Comparison of ENCODE assay signal across 1 cellular context in the genomic region with DNA sequence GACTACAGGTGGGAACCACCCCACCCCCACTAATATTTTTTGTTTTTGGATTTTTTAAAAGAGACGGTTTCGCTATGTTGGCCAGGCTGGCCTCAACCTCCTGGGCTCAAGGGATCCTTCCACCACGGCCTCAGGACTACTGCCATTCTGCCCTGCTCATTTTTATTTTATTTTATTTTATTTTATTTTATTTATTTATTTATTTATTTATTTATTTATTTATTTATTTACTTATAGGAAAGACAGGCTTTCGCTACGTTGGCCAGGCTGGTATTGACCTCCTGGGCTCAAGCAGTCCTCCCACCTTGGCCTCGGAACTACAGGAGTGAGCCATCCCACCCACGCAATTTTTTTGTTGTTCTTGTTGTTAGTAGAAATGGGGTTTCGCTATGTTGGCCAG.
A peak's percentile ranks its signal among the peaks of the same experiment; 100 is the strongest.
TF ChIP-seq lines count a peak whose summit lies in the region.

No MANE protein-coding gene starts in this region.

TF ChIP-seq in HEK293, 187 proteins besides CTCF, POLR2A, EP300 and RAD21 (continued from another document):
- TF ChIP-seq, protein P1, sequence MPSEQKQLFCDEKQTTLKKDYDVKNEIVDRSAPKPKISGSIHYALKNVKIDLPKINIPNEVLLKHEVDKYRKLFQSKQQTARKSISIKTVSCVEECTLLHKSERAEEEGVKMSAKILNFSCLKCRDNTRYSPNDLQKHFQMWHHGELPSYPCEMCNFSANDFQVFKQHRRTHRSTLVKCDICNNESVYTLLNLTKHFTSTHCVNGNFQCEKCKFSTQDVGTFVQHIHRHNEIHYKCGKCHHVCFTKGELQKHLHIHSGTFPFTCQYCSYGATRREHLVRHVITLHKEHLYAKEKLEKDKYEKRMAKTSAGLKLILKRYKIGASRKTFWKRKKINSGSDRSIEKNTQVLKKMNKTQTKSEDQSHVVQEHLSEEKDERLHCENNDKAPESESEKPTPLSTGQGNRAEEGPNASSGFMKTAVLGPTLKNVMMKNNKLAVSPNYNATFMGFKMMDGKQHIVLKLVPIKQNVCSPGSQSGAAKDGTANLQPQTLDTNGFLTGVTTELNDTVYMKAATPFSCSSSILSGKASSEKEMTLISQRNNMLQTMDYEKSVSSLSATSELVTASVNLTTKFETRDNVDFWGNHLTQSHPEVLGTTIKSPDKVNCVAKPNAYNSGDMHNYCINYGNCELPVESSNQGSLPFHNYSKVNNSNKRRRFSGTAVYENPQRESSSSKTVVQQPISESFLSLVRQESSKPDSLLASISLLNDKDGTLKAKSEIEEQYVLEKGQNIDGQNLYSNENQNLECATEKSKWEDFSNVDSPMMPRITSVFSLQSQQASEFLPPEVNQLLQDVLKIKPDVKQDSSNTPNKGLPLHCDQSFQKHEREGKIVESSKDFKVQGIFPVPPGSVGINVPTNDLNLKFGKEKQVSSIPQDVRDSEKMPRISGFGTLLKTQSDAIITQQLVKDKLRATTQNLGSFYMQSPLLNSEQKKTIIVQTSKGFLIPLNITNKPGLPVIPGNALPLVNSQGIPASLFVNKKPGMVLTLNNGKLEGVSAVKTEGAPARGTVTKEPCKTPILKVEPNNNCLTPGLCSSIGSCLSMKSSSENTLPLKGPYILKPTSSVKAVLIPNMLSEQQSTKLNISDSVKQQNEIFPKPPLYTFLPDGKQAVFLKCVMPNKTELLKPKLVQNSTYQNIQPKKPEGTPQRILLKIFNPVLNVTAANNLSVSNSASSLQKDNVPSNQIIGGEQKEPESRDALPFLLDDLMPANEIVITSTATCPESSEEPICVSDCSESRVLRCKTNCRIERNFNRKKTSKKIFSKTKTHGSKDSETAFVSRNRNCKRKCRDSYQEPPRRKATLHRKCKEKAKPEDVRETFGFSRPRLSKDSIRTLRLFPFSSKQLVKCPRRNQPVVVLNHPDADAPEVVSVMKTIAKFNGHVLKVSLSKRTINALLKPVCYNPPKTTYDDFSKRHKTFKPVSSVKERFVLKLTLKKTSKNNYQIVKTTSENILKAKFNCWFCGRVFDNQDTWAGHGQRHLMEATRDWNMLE (tag by site-specific recombination; conservative IDR thresholded peaks at IDR 0.05; ENCODE audit: low read depth), result peak; percentile 70
- peak; percentile 69; the same call in 1 of the 2 replicates for TF ChIP-seq ZNF394 (tag by site-specific recombination; IDR thresholded peaks at IDR 0.05; ENCODE audit: borderline replicate concordance)
- 0 out of 2 replicates have a peak, but pooled peaks have one; percentile 22 for TF ChIP-seq ZXDB (tag by site-specific recombination; IDR thresholded peaks at IDR 0.05)
- TF ChIP-seq ZBTB8A (tag by site-specific recombination; IDR thresholded peaks at IDR 0.05), result 0 out of 2 replicates have a peak, but pooled peaks have one; percentile 26
- TF ChIP-seq ZNF555 (tag by site-specific recombination; conservative IDR thresholded peaks at IDR 0.05), result peak; percentile 61
- peak; percentile 50 for TF ChIP-seq ZNF623 (tag by site-specific recombination; IDR thresholded peaks at IDR 0.05)
- TF ChIP-seq ZNF558 (tag by site-specific recombination; IDR thresholded peaks at IDR 0.05), result 0 out of 2 replicates have a peak, but pooled peaks have one; percentile 35
